ENCODE assay signal across 1 cellular context in genomic region chr17:27362909-27363308, GRCh38.
TF ChIP-seq lines count a peak whose summit lies in the region.

No MANE protein-coding gene starts in this region.

TF ChIP-seq in K562, 482 proteins besides CTCF, POLR2A, EP300 and RAD21:
- TF ChIP-seq RREB1 (CRISPR knock-in tag; IDR thresholded peaks at IDR 0.05): no peak
- TF ChIP-seq, protein P1, sequence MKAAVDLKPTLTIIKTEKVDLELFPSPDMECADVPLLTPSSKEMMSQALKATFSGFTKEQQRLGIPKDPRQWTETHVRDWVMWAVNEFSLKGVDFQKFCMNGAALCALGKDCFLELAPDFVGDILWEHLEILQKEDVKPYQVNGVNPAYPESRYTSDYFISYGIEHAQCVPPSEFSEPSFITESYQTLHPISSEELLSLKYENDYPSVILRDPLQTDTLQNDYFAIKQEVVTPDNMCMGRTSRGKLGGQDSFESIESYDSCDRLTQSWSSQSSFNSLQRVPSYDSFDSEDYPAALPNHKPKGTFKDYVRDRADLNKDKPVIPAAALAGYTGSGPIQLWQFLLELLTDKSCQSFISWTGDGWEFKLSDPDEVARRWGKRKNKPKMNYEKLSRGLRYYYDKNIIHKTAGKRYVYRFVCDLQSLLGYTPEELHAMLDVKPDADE (conservative IDR thresholded peaks at IDR 0.05; ENCODE audit: control insufficient read depth, low read depth, low read length): no peak
- no peak for TF ChIP-seq JUN (IDR thresholded peaks at IDR 0.05; ENCODE audit: borderline replicate concordance, low read depth, low read length)
- no peak for TF ChIP-seq JUN (CRISPR knock-in tag; IDR thresholded peaks at IDR 0.05; ENCODE audit: borderline replicate concordance)
- TF ChIP-seq JUND (IDR thresholded peaks at IDR 0.05; ENCODE audit: borderline replicate concordance, low read depth, low read length): no peak
- TF ChIP-seq JUND (tag; IDR thresholded peaks at IDR 0.05; ENCODE audit: borderline replicate concordance, low read depth, low read length): no peak
- TF ChIP-seq, protein P2, sequence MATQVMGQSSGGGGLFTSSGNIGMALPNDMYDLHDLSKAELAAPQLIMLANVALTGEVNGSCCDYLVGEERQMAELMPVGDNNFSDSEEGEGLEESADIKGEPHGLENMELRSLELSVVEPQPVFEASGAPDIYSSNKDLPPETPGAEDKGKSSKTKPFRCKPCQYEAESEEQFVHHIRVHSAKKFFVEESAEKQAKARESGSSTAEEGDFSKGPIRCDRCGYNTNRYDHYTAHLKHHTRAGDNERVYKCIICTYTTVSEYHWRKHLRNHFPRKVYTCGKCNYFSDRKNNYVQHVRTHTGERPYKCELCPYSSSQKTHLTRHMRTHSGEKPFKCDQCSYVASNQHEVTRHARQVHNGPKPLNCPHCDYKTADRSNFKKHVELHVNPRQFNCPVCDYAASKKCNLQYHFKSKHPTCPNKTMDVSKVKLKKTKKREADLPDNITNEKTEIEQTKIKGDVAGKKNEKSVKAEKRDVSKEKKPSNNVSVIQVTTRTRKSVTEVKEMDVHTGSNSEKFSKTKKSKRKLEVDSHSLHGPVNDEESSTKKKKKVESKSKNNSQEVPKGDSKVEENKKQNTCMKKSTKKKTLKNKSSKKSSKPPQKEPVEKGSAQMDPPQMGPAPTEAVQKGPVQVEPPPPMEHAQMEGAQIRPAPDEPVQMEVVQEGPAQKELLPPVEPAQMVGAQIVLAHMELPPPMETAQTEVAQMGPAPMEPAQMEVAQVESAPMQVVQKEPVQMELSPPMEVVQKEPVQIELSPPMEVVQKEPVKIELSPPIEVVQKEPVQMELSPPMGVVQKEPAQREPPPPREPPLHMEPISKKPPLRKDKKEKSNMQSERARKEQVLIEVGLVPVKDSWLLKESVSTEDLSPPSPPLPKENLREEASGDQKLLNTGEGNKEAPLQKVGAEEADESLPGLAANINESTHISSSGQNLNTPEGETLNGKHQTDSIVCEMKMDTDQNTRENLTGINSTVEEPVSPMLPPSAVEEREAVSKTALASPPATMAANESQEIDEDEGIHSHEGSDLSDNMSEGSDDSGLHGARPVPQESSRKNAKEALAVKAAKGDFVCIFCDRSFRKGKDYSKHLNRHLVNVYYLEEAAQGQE (CRISPR knock-in tag; IDR thresholded peaks at IDR 0.05; ENCODE audit: low read depth): no peak
- TF ChIP-seq MCM7 (IDR thresholded peaks at IDR 0.05): no peak
- TF ChIP-seq, protein P3, sequence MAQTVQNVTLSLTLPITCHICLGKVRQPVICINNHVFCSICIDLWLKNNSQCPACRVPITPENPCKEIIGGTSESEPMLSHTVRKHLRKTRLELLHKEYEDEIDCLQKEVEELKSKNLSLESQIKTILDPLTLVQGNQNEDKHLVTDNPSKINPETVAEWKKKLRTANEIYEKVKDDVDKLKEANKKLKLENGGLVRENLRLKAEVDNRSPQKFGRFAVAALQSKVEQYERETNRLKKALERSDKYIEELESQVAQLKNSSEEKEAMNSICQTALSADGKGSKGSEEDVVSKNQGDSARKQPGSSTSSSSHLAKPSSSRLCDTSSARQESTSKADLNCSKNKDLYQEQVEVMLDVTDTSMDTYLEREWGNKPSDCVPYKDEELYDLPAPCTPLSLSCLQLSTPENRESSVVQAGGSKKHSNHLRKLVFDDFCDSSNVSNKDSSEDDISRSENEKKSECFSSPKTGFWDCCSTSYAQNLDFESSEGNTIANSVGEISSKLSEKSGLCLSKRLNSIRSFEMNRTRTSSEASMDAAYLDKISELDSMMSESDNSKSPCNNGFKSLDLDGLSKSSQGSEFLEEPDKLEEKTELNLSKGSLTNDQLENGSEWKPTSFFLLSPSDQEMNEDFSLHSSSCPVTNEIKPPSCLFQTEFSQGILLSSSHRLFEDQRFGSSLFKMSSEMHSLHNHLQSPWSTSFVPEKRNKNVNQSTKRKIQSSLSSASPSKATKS (CRISPR knock-in tag; IDR thresholded peaks at IDR 0.05): no peak
- no peak for TF ChIP-seq CAMTA2 (CRISPR knock-in tag; conservative IDR thresholded peaks at IDR 0.05)
- TF ChIP-seq PHTF2 (CRISPR knock-in tag; IDR thresholded peaks at IDR 0.05): no peak
- no peak for TF ChIP-seq ZNF644 (tag; IDR thresholded peaks at IDR 0.05; ENCODE audit: low read depth)
- no peak for TF ChIP-seq MCM5 (IDR thresholded peaks at IDR 0.05; ENCODE audit: low read depth)
- TF ChIP-seq ZNF79 (CRISPR knock-in tag; IDR thresholded peaks at IDR 0.05; ENCODE audit: low read depth): no peak
- no peak for TF ChIP-seq SRSF1 (IDR thresholded peaks at IDR 0.05; ENCODE audit: low read depth, low read length)
- no peak for TF ChIP-seq E2F5 (CRISPR knock-in tag; IDR thresholded peaks at IDR 0.05)
- no peak for TF ChIP-seq ZBTB43 (CRISPR knock-in tag; IDR thresholded peaks at IDR 0.05)
- no peak for TF ChIP-seq THRAP3 (IDR thresholded peaks at IDR 0.05; ENCODE audit: borderline replicate concordance)
